18 cellular contexts compared by ENCODE assay signal in genomic region chr2:38284971-38285370, GRCh38.
DNase-seq lines count a peak whose midpoint lies in the region; ATAC-seq, FAIRE-seq and TF ChIP-seq lines count a peak whose summit lies in the region.
"Had no signal": no experiment of that assay in that cellular context is flagged by ENCODE, and none has a peak within 500 bp of the region (broad histone marks: within the 10 kb centered on the region; RNA-seq: fewer than 3 reads in every experiment).

No MANE protein-coding gene starts in this region.

- H3K4me2 ChIP-seq in Loucy (ENCODE audit: low read depth, low read length, poor library complexity, severe bottlenecking) = peak overlapping the region; percentile 62
- H3K4me2 ChIP-seq: BLaER1 treated with 17β-estradiol and CSF1 and Interleukin-3, amounts not matched to agents 10 nM and 100 nM had no signal

- H3K9ac ChIP-seq in Loucy (ENCODE audit: low read depth, low read length, poor library complexity, severe bottlenecking) = no peak overlapping the region
- H3K9ac ChIP-seq: BLaER1 treated with 17β-estradiol and CSF1 and Interleukin-3, amounts not matched to agents 10 nM and 100 nM had no signal

- no peaks in the 10 kb centered on the region for H3K79me2 ChIP-seq in Loucy (ENCODE audit: insufficient read depth, low read length)

- H3K9me2 ChIP-seq in Loucy (replicated peaks; ENCODE audit: low read depth, low read length) = no peaks in the 10 kb centered on the region

- H2AFZ ChIP-seq in Loucy (ENCODE audit: low read length) = no peak overlapping the region

- H4K20me1 ChIP-seq in Loucy (ENCODE audit: insufficient read depth, low read length, poor library complexity, severe bottlenecking) = no peaks in the 10 kb centered on the region
- H4K20me1 ChIP-seq: BLaER1 treated with 17β-estradiol and CSF1 and Interleukin-3, amounts not matched to agents 10 nM and 100 nM had no signal

- H3K36me3 ChIP-seq in Loucy (ENCODE audit: insufficient read depth, low read length) (no peaks in the 10 kb centered on the region), small intestine (ENCODE audit: control insufficient read depth in 2 of 2, insufficient read depth in 2 of 2, low read length in 2 of 2) (no peaks in the 10 kb centered on the region)
- H3K36me3 ChIP-seq: BLaER1 treated with 17β-estradiol and CSF1 and Interleukin-3, amounts not matched to agents 10 nM and 100 nM; HAP-1; Peyer's patch had no signal

- H3F3A ChIP-seq in Loucy (ENCODE audit: low read depth) = peaks cover 7% of the 10 kb centered on the region

- WGBS in small intestine, 3 donors = 18 to 34% (median 20%) methylated on average over 3 of the region's 3 CpGs

- no peak for FAIRE-seq in small intestine (lab: Jason Lieb, UNC)
- FAIRE-seq: GM12878, GM18507 had no signal

- TF ChIP-seq CTCF in Loucy (conservative IDR thresholded peaks at IDR 0.05; ENCODE audit: low read length) (no peak), omental fat pad (IDR thresholded peaks at IDR 0.05) (no peak)

- H3K9me3 ChIP-seq in Loucy (ENCODE audit: insufficient read depth, low read depth, low read length) = no peaks in the 10 kb centered on the region
- no peaks in the 10 kb centered on the region for H3K9me3 ChIP-seq in small intestine (ENCODE audit: control insufficient read depth, low read depth)
- H3K9me3 ChIP-seq: BLaER1 treated with 17β-estradiol and CSF1 and Interleukin-3, amounts not matched to agents 10 nM and 100 nM; HAP-1; Peyer's patch had no signal

- H3K4me1 ChIP-seq in Loucy (ENCODE audit: insufficient read depth, low read length, poor library complexity, severe bottlenecking) = peaks cover 45% of the 10 kb centered on the region
- H3K4me1 ChIP-seq in small intestine (ENCODE audit: control insufficient read depth in 2 of 2, insufficient read depth in 1 of 2, low read depth in 1 of 2, low read length in 1 of 2) = no peaks in the 10 kb centered on the region
- H3K4me1 ChIP-seq: BLaER1 treated with 17β-estradiol and CSF1 and Interleukin-3, amounts not matched to agents 10 nM and 100 nM; HAP-1; Peyer's patch had no signal

- no peak overlapping the region for H3K27ac ChIP-seq in small intestine (ENCODE audit: low read depth in 1 of 2, low read length in 1 of 2)
- H3K27ac ChIP-seq: BLaER1 treated with 17β-estradiol and CSF1 and Interleukin-3, amounts not matched to agents 10 nM and 100 nM; Peyer's patch had no signal

- intact Hi-C loops in left colon (cut with DNase I, micrococcal nuclease) = no loop called here

- peak overlapping the region; percentile 16 for H3K4me3 ChIP-seq in Loucy (ENCODE audit: low read length, poor library complexity, severe bottlenecking)
- H3K4me3 ChIP-seq in small intestine (ENCODE audit: low read depth in 1 of 2, low read length in 2 of 2) = no peak overlapping the region
- H3K4me3 ChIP-seq: BLaER1 treated with 17β-estradiol and CSF1 and Interleukin-3, amounts not matched to agents 10 nM and 100 nM; GM12878; HAP-1; Peyer's patch had no signal

- peak; percentile 6 for DNase-seq in DMS79 (lab: John Stamatoyannopoulos, UW)
- no peak for DNase-seq in left colon
- peak; percentile 59 for DNase-seq in small intestine
- DNase-seq in NOMO-1 (lab: John Stamatoyannopoulos, UW; ENCODE audit: unreplicated experiment in 2 of 2) = no peak
- no peak for DNase-seq in omental fat pad (ENCODE audit: low spot score)
- DNase-seq: IMR-90, NCI-H1048, NCI-H1694, NCI-H2107, NCI-H774, Peyer's patch, SHP77 treated with DMSO at 0.1 percent for 48 hours had no signal

- ATAC-seq in left colon (peak; percentile 85), HG03280 (IDR thresholded peaks at IDR 0.05; ENCODE audit: unreplicated experiment) (no peak), omental fat pad (ENCODE audit: low FRiP score) (no peak)
- ATAC-seq: GM12878 had no signal

- H3K27me3 ChIP-seq in Loucy (ENCODE audit: insufficient read depth, low read length, poor library complexity, severe bottlenecking) = no peaks in the 10 kb centered on the region
- no peaks in the 10 kb centered on the region for H3K27me3 ChIP-seq in small intestine (ENCODE audit: control insufficient read depth in 2 of 2, insufficient read depth in 2 of 2, low read length in 2 of 2)
- H3K27me3 ChIP-seq: BLaER1 treated with 17β-estradiol and CSF1 and Interleukin-3, amounts not matched to agents 10 nM and 100 nM; Peyer's patch had no signal

Comparison
In these comparisons a context has a peak if more than half of its experiments do, and no peak if none do; other contexts are left out.
1. DNase-seq: peak in DMS79 (single experiment) and small intestine (single experiment); none in left colon (0 of 2), NOMO-1 (0 of 2) and omental fat pad (single experiment).